ENCODE assay signal across 1 cellular context in the genomic region with DNA sequence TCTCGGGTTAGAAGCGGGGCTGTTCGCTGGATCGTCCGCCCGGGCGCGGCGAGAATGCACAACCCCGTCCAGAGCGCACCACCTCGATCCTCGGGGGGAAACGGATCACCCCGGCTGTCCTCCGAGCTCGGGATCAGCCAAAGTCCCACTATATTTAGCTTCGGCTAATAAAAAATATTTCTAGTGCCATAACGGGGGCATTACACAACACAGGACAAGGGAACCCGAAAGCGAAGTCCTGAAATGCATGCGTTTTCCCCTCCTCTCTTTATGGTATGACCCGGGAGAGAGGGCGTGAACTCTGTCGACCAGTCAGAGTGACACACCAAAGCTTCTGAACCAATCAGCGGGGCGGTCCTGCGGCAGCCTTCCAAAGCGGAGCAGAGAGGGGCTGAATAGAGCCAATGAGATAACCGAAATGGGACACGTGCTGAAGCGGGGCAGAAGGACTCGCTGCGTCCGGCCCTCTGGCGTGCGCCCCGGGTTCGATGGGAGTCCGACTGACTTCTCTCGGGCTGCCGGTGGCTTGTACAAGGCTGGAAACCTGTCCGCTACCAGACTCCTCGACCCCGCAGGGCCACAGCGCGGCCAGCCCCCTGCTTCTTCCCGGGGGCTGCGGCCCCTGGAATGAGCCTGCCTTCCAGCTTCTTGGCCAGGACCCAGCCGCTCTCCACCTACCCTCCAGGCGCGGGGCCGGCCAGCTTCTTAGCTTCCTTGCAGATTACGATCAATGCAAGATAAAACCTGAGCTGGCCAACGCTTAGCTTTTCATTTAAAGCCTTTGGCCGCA.
TF ChIP-seq lines count a peak whose summit lies in the region.

A gene with protein sequence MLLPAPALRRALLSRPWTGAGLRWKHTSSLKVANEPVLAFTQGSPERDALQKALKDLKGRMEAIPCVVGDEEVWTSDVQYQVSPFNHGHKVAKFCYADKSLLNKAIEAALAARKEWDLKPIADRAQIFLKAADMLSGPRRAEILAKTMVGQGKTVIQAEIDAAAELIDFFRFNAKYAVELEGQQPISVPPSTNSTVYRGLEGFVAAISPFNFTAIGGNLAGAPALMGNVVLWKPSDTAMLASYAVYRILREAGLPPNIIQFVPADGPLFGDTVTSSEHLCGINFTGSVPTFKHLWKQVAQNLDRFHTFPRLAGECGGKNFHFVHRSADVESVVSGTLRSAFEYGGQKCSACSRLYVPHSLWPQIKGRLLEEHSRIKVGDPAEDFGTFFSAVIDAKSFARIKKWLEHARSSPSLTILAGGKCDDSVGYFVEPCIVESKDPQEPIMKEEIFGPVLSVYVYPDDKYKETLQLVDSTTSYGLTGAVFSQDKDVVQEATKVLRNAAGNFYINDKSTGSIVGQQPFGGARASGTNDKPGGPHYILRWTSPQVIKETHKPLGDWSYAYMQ (minus strand): TSS at position 33 of the 790 bp plus-strand sequence. CDS start 32 bp downstream, at position 1.

TF ChIP-seq in K562, 482 proteins besides CTCF, POLR2A, EP300 and RAD21 (continued from another document and continues in another):
- TF ChIP-seq, protein P1, sequence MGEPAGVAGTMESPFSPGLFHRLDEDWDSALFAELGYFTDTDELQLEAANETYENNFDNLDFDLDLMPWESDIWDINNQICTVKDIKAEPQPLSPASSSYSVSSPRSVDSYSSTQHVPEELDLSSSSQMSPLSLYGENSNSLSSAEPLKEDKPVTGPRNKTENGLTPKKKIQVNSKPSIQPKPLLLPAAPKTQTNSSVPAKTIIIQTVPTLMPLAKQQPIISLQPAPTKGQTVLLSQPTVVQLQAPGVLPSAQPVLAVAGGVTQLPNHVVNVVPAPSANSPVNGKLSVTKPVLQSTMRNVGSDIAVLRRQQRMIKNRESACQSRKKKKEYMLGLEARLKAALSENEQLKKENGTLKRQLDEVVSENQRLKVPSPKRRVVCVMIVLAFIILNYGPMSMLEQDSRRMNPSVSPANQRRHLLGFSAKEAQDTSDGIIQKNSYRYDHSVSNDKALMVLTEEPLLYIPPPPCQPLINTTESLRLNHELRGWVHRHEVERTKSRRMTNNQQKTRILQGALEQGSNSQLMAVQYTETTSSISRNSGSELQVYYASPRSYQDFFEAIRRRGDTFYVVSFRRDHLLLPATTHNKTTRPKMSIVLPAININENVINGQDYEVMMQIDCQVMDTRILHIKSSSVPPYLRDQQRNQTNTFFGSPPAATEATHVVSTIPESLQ (CRISPR knock-in tag; IDR thresholded peaks at IDR 0.05): peak; percentile 88
- TF ChIP-seq RBBP5 (IDR thresholded peaks at IDR 0.05; ENCODE audit: borderline replicate concordance, insufficient read depth, low read length, poor library complexity, severe bottlenecking) (peak; percentile 65), C11orf30 (IDR thresholded peaks at IDR 0.05; ENCODE audit: low read depth) (peak; percentile 63), HEY1 (CRISPR knock-in tag; IDR thresholded peaks at IDR 0.05; ENCODE audit: borderline replicate concordance) (0 out of 2 replicates have a peak, but pooled peaks have one; percentile 42), PTTG1 (tag; IDR thresholded peaks at IDR 0.05; ENCODE audit: low read depth) (no peak), TAF7 (tag; IDR thresholded peaks at IDR 0.05) (peak; percentile 45), SMAD4 (CRISPR knock-in tag; conservative IDR thresholded peaks at IDR 0.05) (peak; percentile 66), EP400 (IDR thresholded peaks at IDR 0.05) (peak; percentile 86), SAFB (IDR thresholded peaks at IDR 0.05; ENCODE audit: borderline replicate concordance, low read depth, low read length) (no peak), FOXA1 (IDR thresholded peaks at IDR 0.05; ENCODE audit: borderline replicate concordance) (no peak), ZNF408 (CRISPR knock-in tag; IDR thresholded peaks at IDR 0.05; ENCODE audit: low read depth) (no peak), CREM (IDR thresholded peaks at IDR 0.05; ENCODE audit: low read depth) (no peak; the same call in none of the 2 replicates), SMARCE1 (IDR thresholded peaks at IDR 0.05) (peak; percentile 68), NFATC3 (IDR thresholded peaks at IDR 0.05) (no peak), SIN3B (IDR thresholded peaks at IDR 0.05; ENCODE audit: low read depth) (no peak), ZNF347 (CRISPR knock-in tag; IDR thresholded peaks at IDR 0.05; ENCODE audit: low read depth) (no peak), CTBP1 (IDR thresholded peaks at IDR 0.05; ENCODE audit: borderline replicate concordance) (peak; percentile 60; the same call in 1 of the 2 replicates)
- TF ChIP-seq, protein P2, sequence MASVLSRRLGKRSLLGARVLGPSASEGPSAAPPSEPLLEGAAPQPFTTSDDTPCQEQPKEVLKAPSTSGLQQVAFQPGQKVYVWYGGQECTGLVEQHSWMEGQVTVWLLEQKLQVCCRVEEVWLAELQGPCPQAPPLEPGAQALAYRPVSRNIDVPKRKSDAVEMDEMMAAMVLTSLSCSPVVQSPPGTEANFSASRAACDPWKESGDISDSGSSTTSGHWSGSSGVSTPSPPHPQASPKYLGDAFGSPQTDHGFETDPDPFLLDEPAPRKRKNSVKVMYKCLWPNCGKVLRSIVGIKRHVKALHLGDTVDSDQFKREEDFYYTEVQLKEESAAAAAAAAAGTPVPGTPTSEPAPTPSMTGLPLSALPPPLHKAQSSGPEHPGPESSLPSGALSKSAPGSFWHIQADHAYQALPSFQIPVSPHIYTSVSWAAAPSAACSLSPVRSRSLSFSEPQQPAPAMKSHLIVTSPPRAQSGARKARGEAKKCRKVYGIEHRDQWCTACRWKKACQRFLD (CRISPR knock-in tag; IDR thresholded peaks at IDR 0.05): peak; percentile 60; the same call in 1 of the 2 replicates
- TF ChIP-seq, protein P3, sequence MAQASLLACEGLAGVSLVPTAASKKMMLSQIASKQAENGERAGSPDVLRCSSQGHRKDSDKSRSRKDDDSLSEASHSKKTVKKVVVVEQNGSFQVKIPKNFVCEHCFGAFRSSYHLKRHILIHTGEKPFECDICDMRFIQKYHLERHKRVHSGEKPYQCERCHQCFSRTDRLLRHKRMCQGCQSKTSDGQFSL (CRISPR knock-in tag; IDR thresholded peaks at IDR 0.05): no peak
- TF ChIP-seq, protein P3 (tag; IDR thresholded peaks at IDR 0.05): no peak
- TF ChIP-seq, protein P4, sequence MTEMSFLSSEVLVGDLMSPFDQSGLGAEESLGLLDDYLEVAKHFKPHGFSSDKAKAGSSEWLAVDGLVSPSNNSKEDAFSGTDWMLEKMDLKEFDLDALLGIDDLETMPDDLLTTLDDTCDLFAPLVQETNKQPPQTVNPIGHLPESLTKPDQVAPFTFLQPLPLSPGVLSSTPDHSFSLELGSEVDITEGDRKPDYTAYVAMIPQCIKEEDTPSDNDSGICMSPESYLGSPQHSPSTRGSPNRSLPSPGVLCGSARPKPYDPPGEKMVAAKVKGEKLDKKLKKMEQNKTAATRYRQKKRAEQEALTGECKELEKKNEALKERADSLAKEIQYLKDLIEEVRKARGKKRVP (CRISPR knock-in tag; IDR thresholded peaks at IDR 0.05): no peak
- TF ChIP-seq, protein P5, sequence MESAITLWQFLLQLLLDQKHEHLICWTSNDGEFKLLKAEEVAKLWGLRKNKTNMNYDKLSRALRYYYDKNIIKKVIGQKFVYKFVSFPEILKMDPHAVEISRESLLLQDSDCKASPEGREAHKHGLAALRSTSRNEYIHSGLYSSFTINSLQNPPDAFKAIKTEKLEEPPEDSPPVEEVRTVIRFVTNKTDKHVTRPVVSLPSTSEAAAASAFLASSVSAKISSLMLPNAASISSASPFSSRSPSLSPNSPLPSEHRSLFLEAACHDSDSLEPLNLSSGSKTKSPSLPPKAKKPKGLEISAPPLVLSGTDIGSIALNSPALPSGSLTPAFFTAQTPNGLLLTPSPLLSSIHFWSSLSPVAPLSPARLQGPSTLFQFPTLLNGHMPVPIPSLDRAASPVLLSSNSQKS (CRISPR knock-in tag; IDR thresholded peaks at IDR 0.05): no peak
- TF ChIP-seq, protein P6, sequence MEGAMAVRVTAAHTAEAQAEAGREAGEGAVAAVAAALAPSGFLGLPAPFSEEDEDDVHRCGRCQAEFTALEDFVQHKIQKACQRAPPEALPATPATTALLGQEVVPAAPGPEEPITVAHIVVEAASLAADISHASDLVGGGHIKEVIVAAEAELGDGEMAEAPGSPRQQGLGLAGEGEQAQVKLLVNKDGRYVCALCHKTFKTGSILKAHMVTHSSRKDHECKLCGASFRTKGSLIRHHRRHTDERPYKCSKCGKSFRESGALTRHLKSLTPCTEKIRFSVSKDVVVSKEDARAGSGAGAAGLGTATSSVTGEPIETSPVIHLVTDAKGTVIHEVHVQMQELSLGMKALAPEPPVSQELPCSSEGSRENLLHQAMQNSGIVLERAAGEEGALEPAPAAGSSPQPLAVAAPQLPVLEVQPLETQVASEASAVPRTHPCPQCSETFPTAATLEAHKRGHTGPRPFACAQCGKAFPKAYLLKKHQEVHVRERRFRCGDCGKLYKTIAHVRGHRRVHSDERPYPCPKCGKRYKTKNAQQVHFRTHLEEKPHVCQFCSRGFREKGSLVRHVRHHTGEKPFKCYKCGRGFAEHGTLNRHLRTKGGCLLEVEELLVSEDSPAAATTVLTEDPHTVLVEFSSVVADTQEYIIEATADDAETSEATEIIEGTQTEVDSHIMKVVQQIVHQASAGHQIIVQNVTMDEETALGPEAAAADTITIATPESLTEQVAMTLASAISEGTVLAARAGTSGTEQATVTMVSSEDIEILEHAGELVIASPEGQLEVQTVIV (CRISPR knock-in tag; IDR thresholded peaks at IDR 0.05; ENCODE audit: borderline replicate concordance): no peak
- TF ChIP-seq, protein P7, sequence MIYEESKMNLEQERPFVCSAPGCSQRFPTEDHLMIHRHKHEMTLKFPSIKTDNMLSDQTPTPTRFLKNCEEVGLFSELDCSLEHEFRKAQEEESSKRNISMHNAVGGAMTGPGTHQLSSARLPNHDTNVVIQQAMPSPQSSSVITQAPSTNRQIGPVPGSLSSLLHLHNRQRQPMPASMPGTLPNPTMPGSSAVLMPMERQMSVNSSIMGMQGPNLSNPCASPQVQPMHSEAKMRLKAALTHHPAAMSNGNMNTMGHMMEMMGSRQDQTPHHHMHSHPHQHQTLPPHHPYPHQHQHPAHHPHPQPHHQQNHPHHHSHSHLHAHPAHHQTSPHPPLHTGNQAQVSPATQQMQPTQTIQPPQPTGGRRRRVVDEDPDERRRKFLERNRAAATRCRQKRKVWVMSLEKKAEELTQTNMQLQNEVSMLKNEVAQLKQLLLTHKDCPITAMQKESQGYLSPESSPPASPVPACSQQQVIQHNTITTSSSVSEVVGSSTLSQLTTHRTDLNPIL (CRISPR knock-in tag; IDR thresholded peaks at IDR 0.05): no peak
- TF ChIP-seq, protein P8, sequence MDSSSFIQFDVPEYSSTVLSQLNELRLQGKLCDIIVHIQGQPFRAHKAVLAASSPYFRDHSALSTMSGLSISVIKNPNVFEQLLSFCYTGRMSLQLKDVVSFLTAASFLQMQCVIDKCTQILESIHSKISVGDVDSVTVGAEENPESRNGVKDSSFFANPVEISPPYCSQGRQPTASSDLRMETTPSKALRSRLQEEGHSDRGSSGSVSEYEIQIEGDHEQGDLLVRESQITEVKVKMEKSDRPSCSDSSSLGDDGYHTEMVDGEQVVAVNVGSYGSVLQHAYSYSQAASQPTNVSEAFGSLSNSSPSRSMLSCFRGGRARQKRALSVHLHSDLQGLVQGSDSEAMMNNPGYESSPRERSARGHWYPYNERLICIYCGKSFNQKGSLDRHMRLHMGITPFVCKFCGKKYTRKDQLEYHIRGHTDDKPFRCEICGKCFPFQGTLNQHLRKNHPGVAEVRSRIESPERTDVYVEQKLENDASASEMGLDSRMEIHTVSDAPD (CRISPR knock-in tag; IDR thresholded peaks at IDR 0.05): no peak
- TF ChIP-seq, protein P9, sequence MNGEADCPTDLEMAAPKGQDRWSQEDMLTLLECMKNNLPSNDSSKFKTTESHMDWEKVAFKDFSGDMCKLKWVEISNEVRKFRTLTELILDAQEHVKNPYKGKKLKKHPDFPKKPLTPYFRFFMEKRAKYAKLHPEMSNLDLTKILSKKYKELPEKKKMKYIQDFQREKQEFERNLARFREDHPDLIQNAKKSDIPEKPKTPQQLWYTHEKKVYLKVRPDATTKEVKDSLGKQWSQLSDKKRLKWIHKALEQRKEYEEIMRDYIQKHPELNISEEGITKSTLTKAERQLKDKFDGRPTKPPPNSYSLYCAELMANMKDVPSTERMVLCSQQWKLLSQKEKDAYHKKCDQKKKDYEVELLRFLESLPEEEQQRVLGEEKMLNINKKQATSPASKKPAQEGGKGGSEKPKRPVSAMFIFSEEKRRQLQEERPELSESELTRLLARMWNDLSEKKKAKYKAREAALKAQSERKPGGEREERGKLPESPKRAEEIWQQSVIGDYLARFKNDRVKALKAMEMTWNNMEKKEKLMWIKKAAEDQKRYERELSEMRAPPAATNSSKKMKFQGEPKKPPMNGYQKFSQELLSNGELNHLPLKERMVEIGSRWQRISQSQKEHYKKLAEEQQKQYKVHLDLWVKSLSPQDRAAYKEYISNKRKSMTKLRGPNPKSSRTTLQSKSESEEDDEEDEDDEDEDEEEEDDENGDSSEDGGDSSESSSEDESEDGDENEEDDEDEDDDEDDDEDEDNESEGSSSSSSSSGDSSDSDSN (IDR thresholded peaks at IDR 0.05; ENCODE audit: borderline replicate concordance in 1 of 2, low read depth in 2 of 2, low read length in 2 of 2): peak in 1 of 2 experiments; percentile 47; a peak in 1 of 4 replicates
- TF ChIP-seq, protein P10, sequence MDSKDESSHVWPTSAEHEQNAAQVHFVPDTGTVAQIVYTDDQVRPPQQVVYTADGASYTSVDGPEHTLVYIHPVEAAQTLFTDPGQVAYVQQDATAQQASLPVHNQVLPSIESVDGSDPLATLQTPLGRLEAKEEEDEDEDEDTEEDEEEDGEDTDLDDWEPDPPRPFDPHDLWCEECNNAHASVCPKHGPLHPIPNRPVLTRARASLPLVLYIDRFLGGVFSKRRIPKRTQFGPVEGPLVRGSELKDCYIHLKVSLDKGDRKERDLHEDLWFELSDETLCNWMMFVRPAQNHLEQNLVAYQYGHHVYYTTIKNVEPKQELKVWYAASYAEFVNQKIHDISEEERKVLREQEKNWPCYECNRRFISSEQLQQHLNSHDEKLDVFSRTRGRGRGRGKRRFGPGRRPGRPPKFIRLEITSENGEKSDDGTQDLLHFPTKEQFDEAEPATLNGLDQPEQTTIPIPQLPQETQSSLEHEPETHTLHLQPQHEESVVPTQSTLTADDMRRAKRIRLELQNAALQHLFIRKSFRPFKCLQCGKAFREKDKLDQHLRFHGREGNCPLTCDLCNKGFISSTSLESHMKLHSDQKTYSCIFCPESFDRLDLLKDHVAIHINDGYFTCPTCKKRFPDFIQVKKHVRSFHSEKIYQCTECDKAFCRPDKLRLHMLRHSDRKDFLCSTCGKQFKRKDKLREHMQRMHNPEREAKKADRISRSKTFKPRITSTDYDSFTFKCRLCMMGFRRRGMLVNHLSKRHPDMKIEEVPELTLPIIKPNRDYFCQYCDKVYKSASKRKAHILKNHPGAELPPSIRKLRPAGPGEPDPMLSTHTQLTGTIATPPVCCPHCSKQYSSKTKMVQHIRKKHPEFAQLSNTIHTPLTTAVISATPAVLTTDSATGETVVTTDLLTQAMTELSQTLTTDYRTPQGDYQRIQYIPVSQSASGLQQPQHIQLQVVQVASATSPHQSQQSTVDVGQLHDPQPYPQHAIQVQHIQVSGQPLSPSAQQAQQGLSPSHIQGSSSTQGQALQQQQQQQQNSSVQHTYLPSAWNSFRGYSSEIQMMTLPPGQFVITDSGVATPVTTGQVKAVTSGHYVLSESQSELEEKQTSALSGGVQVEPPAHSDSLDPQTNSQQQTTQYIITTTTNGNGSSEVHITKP (IDR thresholded peaks at IDR 0.05; ENCODE audit: partially characterized antibody): peak; percentile 100
- TF ChIP-seq, protein P11, sequence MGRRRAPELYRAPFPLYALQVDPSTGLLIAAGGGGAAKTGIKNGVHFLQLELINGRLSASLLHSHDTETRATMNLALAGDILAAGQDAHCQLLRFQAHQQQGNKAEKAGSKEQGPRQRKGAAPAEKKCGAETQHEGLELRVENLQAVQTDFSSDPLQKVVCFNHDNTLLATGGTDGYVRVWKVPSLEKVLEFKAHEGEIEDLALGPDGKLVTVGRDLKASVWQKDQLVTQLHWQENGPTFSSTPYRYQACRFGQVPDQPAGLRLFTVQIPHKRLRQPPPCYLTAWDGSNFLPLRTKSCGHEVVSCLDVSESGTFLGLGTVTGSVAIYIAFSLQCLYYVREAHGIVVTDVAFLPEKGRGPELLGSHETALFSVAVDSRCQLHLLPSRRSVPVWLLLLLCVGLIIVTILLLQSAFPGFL (CRISPR knock-in tag; IDR thresholded peaks at IDR 0.05): no peak
